ENCODE assay signal across 9 cellular contexts in genomic region chr15:96353931-96354730, GRCh38. TPM values are rescaled to one million over a fixed set of nuclear protein-coding genes. Genes with fewer than 3 reads are reported as not detected.
DNase-seq lines count a peak whose midpoint lies in the region; TF ChIP-seq lines count a peak whose summit lies in the region.
"Had no signal": no experiment of that assay in that cellular context is flagged by ENCODE, and none has a peak within 500 bp of the region (broad histone marks: within the 10 kb centered on the region; RNA-seq: fewer than 3 reads in every experiment).

No MANE protein-coding gene starts in this region.

- H3K27me3 ChIP-seq in BJ (ENCODE audit: control insufficient read depth, insufficient read depth, low read length) (no peaks in the 10 kb centered on the region), SJCRH30 (no peaks in the 10 kb centered on the region), osteoblast (ENCODE audit: insufficient read depth, low read length) (peaks cover 14% of the 10 kb centered on the region)

- peaks cover 65% of the 10 kb centered on the region for H3K27me3 Mint-ChIP-seq in T-helper 2 cell treated with Interferon-gamma antibody and Interleukin-4, amounts not matched to agents 5 μg/mL and 100 μg/mL, for 36 hours (ENCODE audit: low read depth)

- peaks cover 20% of the 10 kb centered on the region for H3K4me1 Mint-ChIP-seq in T-helper 2 cell treated with Interferon-gamma antibody and Interleukin-4, amounts not matched to agents 5 μg/mL and 100 μg/mL, for 36 hours (ENCODE audit: low read depth)

- H3K4me2 ChIP-seq in osteoblast (ENCODE audit: insufficient read depth, low read length): peak overlapping the region; percentile 64

- H3K27ac ChIP-seq in SJCRH30 (peak overlapping the region; percentile 26; the same call in 1 of the 2 replicates), osteoblast (ENCODE audit: low read depth, low read length) (peak overlapping the region; percentile 72)

- H3K4me3 Mint-ChIP-seq in T-helper 2 cell treated with Interferon-gamma antibody and Interleukin-4, amounts not matched to agents 5 μg/mL and 100 μg/mL, for 36 hours: no peak overlapping the region
- H3K4me3 Mint-ChIP-seq: activated naive CD4-positive, alpha-beta T cell treated with anti-CD3 and anti-CD28 coated beads, Interleukin-2, amount 50 U/mL, for 24 hours had no signal

- H3K9me3 ChIP-seq in SJCRH30 (replicated peaks) (no peaks in the 10 kb centered on the region), osteoblast (ENCODE audit: low read depth, low read length) (no peaks in the 10 kb centered on the region)

- CTCF ChIA-PET in BJ (lab: Yijun Ruan, JAX): interaction anchor here (0.6 to 1.8 kb wide), 6 partner anchors 17 to 1329 kb away, joined by 3 to 11 read pairs (median 6); no protein-coding TSS in a partner anchor

- TF ChIP-seq CTCF in BJ (IDR thresholded peaks at IDR 0.05; ENCODE audit: insufficient read depth, low read depth, low read length) (peak; percentile 60), osteoblast (IDR thresholded peaks at IDR 0.05; ENCODE audit: extremely low read depth, low read depth, low read length) (peak; percentile 53), GM10266 (IDR thresholded peaks at IDR 0.05; ENCODE audit: control insufficient read depth, insufficient read depth, low read depth, missing control alignments) (no peak)

- H4K20me1 ChIP-seq in osteoblast (ENCODE audit: insufficient read depth, low read length): no peaks in the 10 kb centered on the region

- no peak overlapping the region for H3K27ac Mint-ChIP-seq in T-helper 2 cell treated with Interferon-gamma antibody and Interleukin-4, amounts not matched to agents 5 μg/mL and 100 μg/mL, for 36 hours
- H3K27ac Mint-ChIP-seq: activated naive CD4-positive, alpha-beta T cell treated with anti-CD3 and anti-CD28 coated beads, Interleukin-2, amount 50 U/mL, for 24 hours had no signal

- H3K36me3 Mint-ChIP-seq in T-helper 2 cell treated with Interferon-gamma antibody and Interleukin-4, amounts not matched to agents 5 μg/mL and 100 μg/mL, for 36 hours (ENCODE audit: low read depth): peaks cover 3% of the 10 kb centered on the region

- H3K36me3 ChIP-seq in BJ (ENCODE audit: control insufficient read depth, insufficient read depth, low read length) (peaks cover 9% of the 10 kb centered on the region), SJCRH30 (peaks cover 5% of the 10 kb centered on the region; the same call in 1 of the 2 replicates), osteoblast (ENCODE audit: insufficient read depth, low read length) (peaks cover 4% of the 10 kb centered on the region)

- POLR2A ChIA-PET in BJ (lab: Charles Lee): interaction anchor here (0.6 kb wide), 1 partner anchor 261 kb away, joined by 5 read pairs; no protein-coding TSS in a partner anchor

- peak overlapping the region; percentile 78 for H2AFZ ChIP-seq in osteoblast (ENCODE audit: low read length)

- no peaks in the 10 kb centered on the region for H3K9me3 Mint-ChIP-seq in T-helper 2 cell treated with Interferon-gamma antibody and Interleukin-4, amounts not matched to agents 5 μg/mL and 100 μg/mL, for 36 hours
- H3K9me3 Mint-ChIP-seq: activated naive CD4-positive, alpha-beta T cell treated with anti-CD3 and anti-CD28 coated beads, Interleukin-2, amount 50 U/mL, for 24 hours had no signal

- H3K4me3 ChIP-seq in BJ (ENCODE audit: low read depth, low read length): peak overlapping the region; percentile 60
- H3K4me3 ChIP-seq in SJCRH30: peak overlapping the region; percentile 51
- peak overlapping the region; percentile 82 for H3K4me3 ChIP-seq in osteoblast (ENCODE audit: insufficient read depth, low read length)

- peaks cover 18% of the 10 kb centered on the region for H3K79me2 ChIP-seq in osteoblast (ENCODE audit: insufficient read depth, low read length)

- H3K4me1 ChIP-seq in SJCRH30 (peaks cover 4% of the 10 kb centered on the region; the same call in 1 of the 2 replicates), osteoblast (ENCODE audit: insufficient read depth, low read length) (peaks cover 34% of the 10 kb centered on the region)

- DNase-seq in BJ (ENCODE audit: low read depth): no peak
- DNase-seq in SJCRH30: peak in 1 of 2 experiments; percentile 19
- DNase-seq in glomerular visceral epithelial cell (ENCODE audit: extremely low spot score): peak; percentile 20
- DNase-seq in osteoblast (ENCODE audit: insufficient read length, low spot score, missing footprints): peak; percentile 98
- DNase-seq in GM10266 (ENCODE audit: extremely low spot score): no peak
- no peak for DNase-seq in COLO829 (ENCODE audit: low spot score)
- DNase-seq in T-helper 2 cell treated with Interferon-gamma antibody and Interleukin-4, amounts not matched to agents 5 μg/mL and 100 μg/mL, for 36 hours (ENCODE audit: low spot score): no peak
- no peak for DNase-seq in NCI-H446 (lab: John Stamatoyannopoulos, UW)

RNA-seq across cellular contexts. Expression of gene NR2F2, which starts 23.6 kb away (rescaled TPM):
- polyA plus RNA-seq in BJ (2011; rRNA removed): 47.0 and 50.0 TPM in 2 replicates
- 54.5 and 63.5 TPM in 2 replicates for polyA minus RNA-seq in BJ (2011; rRNA and poly(A)+ RNA removed)
- total RNA-seq in SJCRH30 (2014; rRNA removed; shearing (Covaris generic)): 24.5 and 24.9 TPM in 2 replicates
- total RNA-seq in osteoblast: 13.0 and 14.5 TPM in 2 replicates

Comparison
In these comparisons a context has a peak if more than half of its experiments do, and no peak if none do; other contexts are left out.
1. DNase-seq: peak in glomerular visceral epithelial cell (single experiment) and osteoblast (single experiment); none in BJ (single experiment), GM10266 (single experiment), COLO829 (single experiment), T-helper 2 cell treated with Interferon-gamma antibody and Interleukin-4, amounts not matched to agents 5 μg/mL and 100 μg/mL, for 36 hours (single experiment) and NCI-H446 (0 of 2).
2. Peak in every context shown above with its lines, with median percentiles within 50 percentile points of each other: H3K4me3 ChIP-seq.